8 cellular contexts compared by ENCODE assay signal in genomic region chr16:1773703-1774455, GRCh38.
DNase-seq lines count a peak whose midpoint lies in the region; ATAC-seq and TF ChIP-seq lines count a peak whose summit lies in the region.

No MANE protein-coding gene starts in this region.

- H2AFZ ChIP-seq in parathyroid adenoma = peak overlapping the region; percentile 79

- H3K4me1 ChIP-seq in HUES48 (ENCODE audit: control insufficient read depth, insufficient read depth, low read length) = peaks cover 4% of the 10 kb centered on the region; the same call in 1 of the 2 replicates
- peaks cover 2% of the 10 kb centered on the region for H3K4me1 ChIP-seq in parathyroid adenoma

- H3K27me3 ChIP-seq in HUES48 (ENCODE audit: control insufficient read depth, insufficient read depth, low read length) = no peaks in the 10 kb centered on the region
- no peaks in the 10 kb centered on the region for H3K27me3 ChIP-seq in parathyroid adenoma (ENCODE audit: control insufficient read depth, insufficient read depth, low read length)

- peak overlapping the region; percentile 65 for H3K4me2 ChIP-seq in parathyroid adenoma (ENCODE audit: low read length)

- peaks cover 5% of the 10 kb centered on the region for H3K79me2 ChIP-seq in parathyroid adenoma

- H3K36me3 ChIP-seq in HUES48 (ENCODE audit: control insufficient read depth, insufficient read depth, low read length) (peaks cover 30% of the 10 kb centered on the region), parathyroid adenoma (ENCODE audit: control insufficient read depth, insufficient read depth, low read length) (no peaks in the 10 kb centered on the region)

- H3K4me3 ChIP-seq in HUES48 (ENCODE audit: low read depth, low read length) (peak overlapping the region; percentile 98), WI38 (ENCODE audit: low read depth, low read length) (peak overlapping the region; percentile 87), fibroblast of pulmonary artery (replicated peaks; ENCODE audit: low read depth, low read length) (peak overlapping the region; percentile 74), parathyroid adenoma (ENCODE audit: low read depth, low read length) (peak overlapping the region; percentile 83)

- ATAC-seq in HG03520 (IDR thresholded peaks at IDR 0.05; ENCODE audit: unreplicated experiment) = no peak
- ATAC-seq in HG02798 (IDR thresholded peaks at IDR 0.05; ENCODE audit: poor library complexity, unreplicated experiment) = no peak
- no peak for ATAC-seq in GM18867 (IDR thresholded peaks at IDR 0.05; ENCODE audit: unreplicated experiment)

- H3K27ac ChIP-seq in C4-2B (peak overlapping the region; percentile 94), HUES48 (ENCODE audit: low read depth, low read length) (peak overlapping the region; percentile 93), parathyroid adenoma (peak overlapping the region; percentile 81)

- TF ChIP-seq CTCF in C4-2B (conservative IDR thresholded peaks at IDR 0.05) (peak; percentile 57; the same call in 1 of the 2 replicates), WI38 (IDR thresholded peaks at IDR 0.05; ENCODE audit: low read depth, low read length) (no peak), fibroblast of pulmonary artery (IDR thresholded peaks at IDR 0.05; ENCODE audit: low read length, missing control alignments) (no peak), parathyroid adenoma (IDR thresholded peaks at IDR 0.05) (no peak)

- no peak for DNase-seq in fibroblast of pulmonary artery (ENCODE audit: low read depth)

- H3K9ac ChIP-seq in HUES48 (ENCODE audit: low read depth, low read length) = peak overlapping the region; percentile 61; the same call in 1 of the 2 replicates
- H3K9ac ChIP-seq in parathyroid adenoma = peak overlapping the region; percentile 39

- H3K9me3 ChIP-seq in HUES48 (ENCODE audit: control insufficient read depth, insufficient read depth, low read length) (no peaks in the 10 kb centered on the region), parathyroid adenoma (ENCODE audit: control insufficient read depth, low read length) (no peaks in the 10 kb centered on the region)
